In the genomic region with DNA sequence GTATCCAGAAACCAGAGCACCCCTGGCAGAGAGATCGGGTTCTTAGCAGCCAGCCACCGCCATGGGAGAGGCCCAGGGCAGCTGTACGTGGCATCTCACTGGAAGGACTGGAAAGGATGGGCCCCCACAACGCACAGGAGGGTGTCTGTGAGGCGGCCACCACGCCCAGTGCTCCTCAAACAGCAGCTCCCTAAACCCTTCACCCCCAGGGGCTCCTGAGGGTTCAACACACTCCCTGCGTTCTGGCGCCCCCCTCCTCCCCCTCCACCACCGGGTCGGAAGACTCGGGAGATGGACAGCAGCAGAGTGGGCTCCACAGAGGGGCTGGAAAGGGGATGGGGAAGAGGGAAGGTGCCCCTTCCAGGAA, we compare ENCODE assay signal across 1 cellular context.
TF ChIP-seq lines count a peak whose summit lies in the region.

No MANE protein-coding gene starts in this region.

TF ChIP-seq in H1, 55 proteins besides CTCF, POLR2A, EP300 and RAD21:
- no peak for TF ChIP-seq PHF8 (conservative IDR thresholded peaks at IDR 0.05; ENCODE audit: low read depth, low read length)
- no peak for TF ChIP-seq SP4 (IDR thresholded peaks at IDR 0.05; ENCODE audit: low read length)
- TF ChIP-seq BACH1 (IDR thresholded peaks at IDR 0.05; ENCODE audit: low read length), result no peak
- no peak for TF ChIP-seq CTBP2 (IDR thresholded peaks at IDR 0.05; ENCODE audit: borderline replicate concordance, insufficient read depth, insufficient read length, low read length)
- TF ChIP-seq KDM4A (IDR thresholded peaks at IDR 0.05; ENCODE audit: low read depth, low read length, severe bottlenecking), result no peak
- TF ChIP-seq, protein P1, sequence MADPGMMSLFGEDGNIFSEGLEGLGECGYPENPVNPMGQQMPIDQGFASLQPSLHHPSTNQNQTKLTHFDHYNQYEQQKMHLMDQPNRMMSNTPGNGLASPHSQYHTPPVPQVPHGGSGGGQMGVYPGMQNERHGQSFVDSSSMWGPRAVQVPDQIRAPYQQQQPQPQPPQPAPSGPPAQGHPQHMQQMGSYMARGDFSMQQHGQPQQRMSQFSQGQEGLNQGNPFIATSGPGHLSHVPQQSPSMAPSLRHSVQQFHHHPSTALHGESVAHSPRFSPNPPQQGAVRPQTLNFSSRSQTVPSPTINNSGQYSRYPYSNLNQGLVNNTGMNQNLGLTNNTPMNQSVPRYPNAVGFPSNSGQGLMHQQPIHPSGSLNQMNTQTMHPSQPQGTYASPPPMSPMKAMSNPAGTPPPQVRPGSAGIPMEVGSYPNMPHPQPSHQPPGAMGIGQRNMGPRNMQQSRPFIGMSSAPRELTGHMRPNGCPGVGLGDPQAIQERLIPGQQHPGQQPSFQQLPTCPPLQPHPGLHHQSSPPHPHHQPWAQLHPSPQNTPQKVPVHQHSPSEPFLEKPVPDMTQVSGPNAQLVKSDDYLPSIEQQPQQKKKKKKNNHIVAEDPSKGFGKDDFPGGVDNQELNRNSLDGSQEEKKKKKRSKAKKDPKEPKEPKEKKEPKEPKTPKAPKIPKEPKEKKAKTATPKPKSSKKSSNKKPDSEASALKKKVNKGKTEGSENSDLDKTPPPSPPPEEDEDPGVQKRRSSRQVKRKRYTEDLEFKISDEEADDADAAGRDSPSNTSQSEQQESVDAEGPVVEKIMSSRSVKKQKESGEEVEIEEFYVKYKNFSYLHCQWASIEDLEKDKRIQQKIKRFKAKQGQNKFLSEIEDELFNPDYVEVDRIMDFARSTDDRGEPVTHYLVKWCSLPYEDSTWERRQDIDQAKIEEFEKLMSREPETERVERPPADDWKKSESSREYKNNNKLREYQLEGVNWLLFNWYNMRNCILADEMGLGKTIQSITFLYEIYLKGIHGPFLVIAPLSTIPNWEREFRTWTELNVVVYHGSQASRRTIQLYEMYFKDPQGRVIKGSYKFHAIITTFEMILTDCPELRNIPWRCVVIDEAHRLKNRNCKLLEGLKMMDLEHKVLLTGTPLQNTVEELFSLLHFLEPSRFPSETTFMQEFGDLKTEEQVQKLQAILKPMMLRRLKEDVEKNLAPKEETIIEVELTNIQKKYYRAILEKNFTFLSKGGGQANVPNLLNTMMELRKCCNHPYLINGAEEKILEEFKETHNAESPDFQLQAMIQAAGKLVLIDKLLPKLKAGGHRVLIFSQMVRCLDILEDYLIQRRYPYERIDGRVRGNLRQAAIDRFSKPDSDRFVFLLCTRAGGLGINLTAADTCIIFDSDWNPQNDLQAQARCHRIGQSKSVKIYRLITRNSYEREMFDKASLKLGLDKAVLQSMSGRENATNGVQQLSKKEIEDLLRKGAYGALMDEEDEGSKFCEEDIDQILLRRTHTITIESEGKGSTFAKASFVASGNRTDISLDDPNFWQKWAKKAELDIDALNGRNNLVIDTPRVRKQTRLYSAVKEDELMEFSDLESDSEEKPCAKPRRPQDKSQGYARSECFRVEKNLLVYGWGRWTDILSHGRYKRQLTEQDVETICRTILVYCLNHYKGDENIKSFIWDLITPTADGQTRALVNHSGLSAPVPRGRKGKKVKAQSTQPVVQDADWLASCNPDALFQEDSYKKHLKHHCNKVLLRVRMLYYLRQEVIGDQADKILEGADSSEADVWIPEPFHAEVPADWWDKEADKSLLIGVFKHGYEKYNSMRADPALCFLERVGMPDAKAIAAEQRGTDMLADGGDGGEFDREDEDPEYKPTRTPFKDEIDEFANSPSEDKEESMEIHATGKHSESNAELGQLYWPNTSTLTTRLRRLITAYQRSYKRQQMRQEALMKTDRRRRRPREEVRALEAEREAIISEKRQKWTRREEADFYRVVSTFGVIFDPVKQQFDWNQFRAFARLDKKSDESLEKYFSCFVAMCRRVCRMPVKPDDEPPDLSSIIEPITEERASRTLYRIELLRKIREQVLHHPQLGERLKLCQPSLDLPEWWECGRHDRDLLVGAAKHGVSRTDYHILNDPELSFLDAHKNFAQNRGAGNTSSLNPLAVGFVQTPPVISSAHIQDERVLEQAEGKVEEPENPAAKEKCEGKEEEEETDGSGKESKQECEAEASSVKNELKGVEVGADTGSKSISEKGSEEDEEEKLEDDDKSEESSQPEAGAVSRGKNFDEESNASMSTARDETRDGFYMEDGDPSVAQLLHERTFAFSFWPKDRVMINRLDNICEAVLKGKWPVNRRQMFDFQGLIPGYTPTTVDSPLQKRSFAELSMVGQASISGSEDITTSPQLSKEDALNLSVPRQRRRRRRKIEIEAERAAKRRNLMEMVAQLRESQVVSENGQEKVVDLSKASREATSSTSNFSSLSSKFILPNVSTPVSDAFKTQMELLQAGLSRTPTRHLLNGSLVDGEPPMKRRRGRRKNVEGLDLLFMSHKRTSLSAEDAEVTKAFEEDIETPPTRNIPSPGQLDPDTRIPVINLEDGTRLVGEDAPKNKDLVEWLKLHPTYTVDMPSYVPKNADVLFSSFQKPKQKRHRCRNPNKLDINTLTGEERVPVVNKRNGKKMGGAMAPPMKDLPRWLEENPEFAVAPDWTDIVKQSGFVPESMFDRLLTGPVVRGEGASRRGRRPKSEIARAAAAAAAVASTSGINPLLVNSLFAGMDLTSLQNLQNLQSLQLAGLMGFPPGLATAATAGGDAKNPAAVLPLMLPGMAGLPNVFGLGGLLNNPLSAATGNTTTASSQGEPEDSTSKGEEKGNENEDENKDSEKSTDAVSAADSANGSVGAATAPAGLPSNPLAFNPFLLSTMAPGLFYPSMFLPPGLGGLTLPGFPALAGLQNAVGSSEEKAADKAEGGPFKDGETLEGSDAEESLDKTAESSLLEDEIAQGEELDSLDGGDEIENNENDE (IDR thresholded peaks at IDR 0.05; ENCODE audit: insufficient replicate concordance, low read length), result no peak
- TF ChIP-seq POLR2AphosphoS5 (IDR thresholded peaks at IDR 0.05; ENCODE audit: low read depth, low read length), result no peak
- no peak for TF ChIP-seq NANOG (IDR thresholded peaks at IDR 0.05; ENCODE audit: insufficient read depth, low read depth, low read length, poor library complexity, severe bottlenecking)
TF ChIP-seq in H1: peak in this region for 0.
